ENCODE assay signal across 1 cellular context in the genomic region with DNA sequence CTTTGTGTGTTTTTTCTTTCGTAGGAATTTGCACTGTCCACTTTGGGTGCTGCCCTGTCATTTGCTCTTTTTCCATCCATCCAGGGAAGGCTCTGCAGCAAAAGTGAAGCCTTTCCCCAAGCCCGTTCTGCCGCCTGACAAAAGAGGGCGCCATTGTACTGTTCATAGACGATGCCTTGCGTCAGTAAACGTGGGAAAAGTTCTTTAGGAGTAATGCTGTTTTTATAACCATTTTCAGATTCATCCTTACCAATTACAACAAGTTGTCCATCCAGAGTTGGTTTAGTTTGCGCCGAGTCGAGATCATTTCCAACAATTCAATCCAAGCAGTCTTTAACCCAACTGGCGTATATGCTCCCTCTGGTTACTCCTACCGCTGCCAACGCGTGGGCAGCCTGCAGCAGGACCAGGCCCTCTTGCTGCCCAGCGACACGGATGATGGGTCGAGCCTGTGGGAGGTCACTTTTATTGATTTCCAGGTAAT.
TF ChIP-seq lines count a peak whose summit lies in the region.

No MANE protein-coding gene starts in this region.

TF ChIP-seq in HepG2, 621 proteins besides CTCF, POLR2A, EP300 and RAD21 (continued from another document):
- TF ChIP-seq, protein P1, sequence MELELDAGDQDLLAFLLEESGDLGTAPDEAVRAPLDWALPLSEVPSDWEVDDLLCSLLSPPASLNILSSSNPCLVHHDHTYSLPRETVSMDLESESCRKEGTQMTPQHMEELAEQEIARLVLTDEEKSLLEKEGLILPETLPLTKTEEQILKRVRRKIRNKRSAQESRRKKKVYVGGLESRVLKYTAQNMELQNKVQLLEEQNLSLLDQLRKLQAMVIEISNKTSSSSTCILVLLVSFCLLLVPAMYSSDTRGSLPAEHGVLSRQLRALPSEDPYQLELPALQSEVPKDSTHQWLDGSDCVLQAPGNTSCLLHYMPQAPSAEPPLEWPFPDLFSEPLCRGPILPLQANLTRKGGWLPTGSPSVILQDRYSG (CRISPR knock-in tag; IDR thresholded peaks at IDR 0.05): no peak
- no peak for TF ChIP-seq ZNF333 (CRISPR knock-in tag; IDR thresholded peaks at IDR 0.05; ENCODE audit: borderline replicate concordance)
- TF ChIP-seq KLF13 (CRISPR knock-in tag; IDR thresholded peaks at IDR 0.05): no peak
- TF ChIP-seq KDM2A (CRISPR knock-in tag; IDR thresholded peaks at IDR 0.05; ENCODE audit: borderline replicate concordance, low read depth): 0 out of 2 replicates have a peak, but pooled peaks have one; percentile 34
- TF ChIP-seq STAG1 (CRISPR knock-in tag; IDR thresholded peaks at IDR 0.05): peak; percentile 94
- no peak for TF ChIP-seq ZNF12 (CRISPR knock-in tag; IDR thresholded peaks at IDR 0.05)
- TF ChIP-seq FOSL2 (CRISPR knock-in tag; IDR thresholded peaks at IDR 0.05): 0 out of 2 replicates have a peak, but pooled peaks have one; percentile 27
- 0 out of 2 replicates have a peak, but pooled peaks have one; percentile 38 for TF ChIP-seq SMAD3 (CRISPR knock-in tag; IDR thresholded peaks at IDR 0.05)
- no peak for TF ChIP-seq ZHX2 (IDR thresholded peaks at IDR 0.05; ENCODE audit: low read depth)
- TF ChIP-seq ZHX2 (CRISPR knock-in tag; IDR thresholded peaks at IDR 0.05; ENCODE audit: borderline replicate concordance): no peak
- no peak for TF ChIP-seq ZNF792 (CRISPR knock-in tag; IDR thresholded peaks at IDR 0.05)
- TF ChIP-seq ZNF224 (CRISPR knock-in tag; IDR thresholded peaks at IDR 0.05): no peak
- TF ChIP-seq RXRB (CRISPR knock-in tag; IDR thresholded peaks at IDR 0.05; ENCODE audit: borderline replicate concordance): 0 out of 2 replicates have a peak, but pooled peaks have one; percentile 12
- no peak for TF ChIP-seq PTBP1 (IDR thresholded peaks at IDR 0.05; ENCODE audit: low read depth, low read length, poor library complexity, severe bottlenecking)
- no peak for TF ChIP-seq ZNF879 (CRISPR knock-in tag; IDR thresholded peaks at IDR 0.05)
- no peak for TF ChIP-seq SRSF1 (optimal IDR thresholded peaks at IDR 0.05; ENCODE audit: low read depth, low read length)
- TF ChIP-seq MNT (IDR thresholded peaks at IDR 0.05): no peak
- TF ChIP-seq FOXA3 (CRISPR knock-in tag; IDR thresholded peaks at IDR 0.05): 0 out of 2 replicates have a peak, but pooled peaks have one; percentile 9
TF ChIP-seq in HepG2: peak in this region for 10.
